In the genomic region with DNA sequence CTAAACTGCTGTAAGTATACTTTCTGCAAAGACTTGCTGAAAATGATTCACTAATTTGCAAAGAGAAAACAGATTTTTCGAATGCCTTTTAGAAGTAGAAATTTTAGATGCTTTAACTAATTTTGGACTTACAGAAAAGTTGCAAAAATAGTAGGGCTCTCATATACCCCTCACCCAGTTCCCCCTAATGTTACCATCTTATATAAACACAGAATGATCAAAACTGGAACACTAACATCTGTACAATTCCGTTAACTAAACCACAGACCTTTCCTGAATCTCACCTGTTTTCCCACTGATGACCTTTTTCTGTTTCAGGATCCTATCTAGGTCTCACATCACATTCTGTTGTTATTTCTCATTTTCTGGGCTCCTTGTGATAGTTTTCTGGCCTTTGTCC, we compare ENCODE assay signal across 1 cellular context.
TF ChIP-seq lines count a peak whose summit lies in the region.

No MANE protein-coding gene starts in this region.

TF ChIP-seq in GM23338, 12 proteins besides CTCF, POLR2A, EP300 and RAD21 (continued from another document):
- TF ChIP-seq REST (IDR thresholded peaks at IDR 0.05; ENCODE audit: unreplicated experiment) (no peak), POLR2AphosphoS5 (IDR thresholded peaks at IDR 0.05; ENCODE audit: low read depth) (no peak), ZNF462 (CRISPR knock-in tag; IDR thresholded peaks at IDR 0.05) (no peak), JUNB (IDR thresholded peaks at IDR 0.05; ENCODE audit: unreplicated experiment) (no peak), STAT1 (IDR thresholded peaks at IDR 0.05; ENCODE audit: unreplicated experiment) (no peak), ZNF114 (CRISPR knock-in tag; IDR thresholded peaks at IDR 0.05) (no peak), NANOG (IDR thresholded peaks at IDR 0.05; ENCODE audit: borderline replicate concordance) (no peak)
- TF ChIP-seq, protein P1, sequence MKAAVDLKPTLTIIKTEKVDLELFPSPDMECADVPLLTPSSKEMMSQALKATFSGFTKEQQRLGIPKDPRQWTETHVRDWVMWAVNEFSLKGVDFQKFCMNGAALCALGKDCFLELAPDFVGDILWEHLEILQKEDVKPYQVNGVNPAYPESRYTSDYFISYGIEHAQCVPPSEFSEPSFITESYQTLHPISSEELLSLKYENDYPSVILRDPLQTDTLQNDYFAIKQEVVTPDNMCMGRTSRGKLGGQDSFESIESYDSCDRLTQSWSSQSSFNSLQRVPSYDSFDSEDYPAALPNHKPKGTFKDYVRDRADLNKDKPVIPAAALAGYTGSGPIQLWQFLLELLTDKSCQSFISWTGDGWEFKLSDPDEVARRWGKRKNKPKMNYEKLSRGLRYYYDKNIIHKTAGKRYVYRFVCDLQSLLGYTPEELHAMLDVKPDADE (IDR thresholded peaks at IDR 0.05): no peak
